Comparison of ENCODE assay signal across 8 cellular contexts in genomic region chr21:15730484-15731242, GRCh38. TPM values are rescaled to one million over a fixed set of nuclear protein-coding genes. Genes with fewer than 3 reads are reported as not detected.
A peak's percentile ranks its signal among the peaks of the same experiment; 100 is the strongest.
DNase-seq lines count a peak whose midpoint lies in the region; ATAC-seq and TF ChIP-seq lines count a peak whose summit lies in the region.

No MANE protein-coding gene starts in this region.

- H3K9me3 ChIP-seq in WERI-Rb-1 (ENCODE audit: severe bottlenecking): no peaks in the 10 kb centered on the region

- intact Hi-C loops in posterior vena cava (cut with DNase I): no loop called here

- ATAC-seq in HG02571 (IDR thresholded peaks at IDR 0.05; ENCODE audit: unreplicated experiment) (peak; percentile 1), GM18861 (IDR thresholded peaks at IDR 0.05; ENCODE audit: unreplicated experiment) (no peak)

- no peaks in the 10 kb centered on the region for H3K36me3 ChIP-seq in WERI-Rb-1

- peak overlapping the region; percentile 73 for H3K27ac ChIP-seq in WERI-Rb-1

- peak; percentile 39 for DNase-seq in COLO668 (lab: John Stamatoyannopoulos, UW; ENCODE audit: unreplicated experiment)
- no peak for DNase-seq in WERI-Rb-1
- no peak for DNase-seq in fibroblast of villous mesenchyme (ENCODE audit: low read depth)
- DNase-seq in posterior vena cava (ENCODE audit: low spot score): peak; percentile 55
- DNase-seq in AG20443 (ENCODE audit: low spot score): no peak
- no peak for DNase-seq in DMS153 treated with DMSO at 0.1 percent for 48 hours (lab: John Stamatoyannopoulos, UW; ENCODE audit: unreplicated experiment)

- H3K4me3 ChIP-seq in WERI-Rb-1 (ENCODE audit: low read depth, low read length) (peak overlapping the region; percentile 87), fibroblast of villous mesenchyme (ENCODE audit: low read depth, low read length) (peak overlapping the region; percentile 81)

- no peaks in the 10 kb centered on the region for H3K27me3 ChIP-seq in WERI-Rb-1 (ENCODE audit: insufficient read depth, low read depth, severe bottlenecking)

- no peak for TF ChIP-seq CTCF in WERI-Rb-1 (IDR thresholded peaks at IDR 0.05; ENCODE audit: low read depth, low read length)
- TF ChIP-seq CTCF in fibroblast of villous mesenchyme (IDR thresholded peaks at IDR 0.05; ENCODE audit: insufficient read depth, low read depth, low read length): no peak

RNA-seq across cellular contexts. Expression of gene USP25, which starts 0.9 kb away (rescaled TPM):
- total RNA-seq in fibroblast of villous mesenchyme: 27.4 and 33.7 TPM in 2 replicates
- 10 to 100 TPM; 44.2 to 48.6 TPM for total RNA-seq in posterior vena cava

Comparison
In these comparisons a context has a peak if more than half of its experiments do, and no peak if none do; other contexts are left out.
1. DNase-seq: peak in COLO668 (single experiment) and posterior vena cava (single experiment); none in WERI-Rb-1 (single experiment), fibroblast of villous mesenchyme (single experiment), AG20443 (single experiment) and DMS153 treated with DMSO at 0.1 percent for 48 hours (single experiment).